In genomic region chr15:41890050-41890690, GRCh38 we compare ENCODE assay signal across 22 cellular contexts.
"Had no signal": no experiment of that assay in that cellular context is flagged by ENCODE, and none has a peak within 500 bp of the region (broad histone marks: within the 10 kb centered on the region; RNA-seq: fewer than 3 reads in every experiment).

No MANE protein-coding gene starts in this region.

- H3K79me2 ChIP-seq: hepatocyte, parathyroid adenoma had no signal

- H3K27me3 Mint-ChIP-seq: activated CD4-positive, alpha-beta T cell treated with anti-CD3 and anti-CD28 coated beads, Interleukin-2, amount 10 ng/mL, durations not matched to agents 7 days and 5 days; activated naive CD8-positive, alpha-beta T cell; natural killer cell treated with Interleukin-12 subunit alpha and Interleukin-12 subunit beta and Interleukin-15 and Interleukin-18, amount 100 ng/mL, for 72 hours had no signal

- H2AFZ ChIP-seq: hepatocyte, parathyroid adenoma had no signal

- H3K36me3 ChIP-seq: left ventricle myocardium inferior, stomach, suprapubic skin had no signal

- H3K9me3 Mint-ChIP-seq: mesothelial cell of epicardium; natural killer cell treated with Interleukin-12 subunit alpha and Interleukin-12 subunit beta and Interleukin-15 and Interleukin-18, amount 100 ng/mL, for 72 hours; T-helper 2 cell treated with Interferon-gamma antibody and Interleukin-4, amounts not matched to agents 5 μg/mL and 100 μg/mL, for 36 hours had no signal

- H3K27ac Mint-ChIP-seq: activated naive CD8-positive, alpha-beta T cell; mesothelial cell of epicardium; T-helper 2 cell treated with Interferon-gamma antibody and Interleukin-4, amounts not matched to agents 5 μg/mL and 100 μg/mL, for 36 hours had no signal

- H3K4me1 ChIP-seq: parathyroid adenoma had no signal

- H3K36me3 Mint-ChIP-seq: mesothelial cell of epicardium; natural killer cell treated with Interleukin-12 subunit alpha and Interleukin-12 subunit beta and Interleukin-15 and Interleukin-18, amount 100 ng/mL, for 72 hours had no signal

- H3K27ac ChIP-seq: foreskin keratinocyte, hepatocyte, left ventricle myocardium inferior, parathyroid adenoma, stomach, suprapubic skin, VCaP had no signal

- H3K4me3 Mint-ChIP-seq: activated CD4-positive, alpha-beta T cell treated with anti-CD3 and anti-CD28 coated beads, Interleukin-2, amount 10 ng/mL, durations not matched to agents 7 days and 5 days; activated naive CD8-positive, alpha-beta T cell; mesothelial cell of epicardium; natural killer cell treated with Interleukin-12 subunit alpha and Interleukin-12 subunit beta and Interleukin-15 and Interleukin-18, amount 100 ng/mL, for 72 hours; T-helper 2 cell treated with Interferon-gamma antibody and Interleukin-4, amounts not matched to agents 5 μg/mL and 100 μg/mL, for 36 hours had no signal

- H3K27me3 ChIP-seq: foreskin keratinocyte, hepatocyte, stomach, suprapubic skin, tibial nerve had no signal

- H3K4me3 ChIP-seq: hepatocyte, left ventricle myocardium inferior, stomach, suprapubic skin, tibial nerve had no signal

- DNase-seq: activated CD4-positive, alpha-beta T cell treated with anti-CD3 and anti-CD28 coated beads, Interleukin-2, amount 10 ng/mL, durations not matched to agents 7 days and 5 days; activated T-cell treated with anti-CD3 and anti-CD28 coated beads, Interleukin-2, amount 50 U/mL, for 1 hour; amniotic stem cell; effector CD4-positive, alpha-beta T cell; foreskin keratinocyte; glutamatergic neuron; kidney glomerular epithelial cell; left ventricle myocardium inferior; stimulated activated CD4-positive, alpha-beta T cell treated with anti-CD3 and anti-CD28 coated beads, Interleukin-12 subunit alpha, Interleukin-12 subunit beta, amount 100 ng/mL, for 4 hours; stimulated activated CD4-positive, alpha-beta T cell treated with anti-CD3 and anti-CD28 coated beads, Interleukin-4, amount 100 ng/mL, for 4 hours; stomach had no signal

- ATAC-seq: activated CD4-positive, CD25-positive, alpha-beta regulatory T cell treated with anti-CD3 and anti-CD28 coated beads, Interleukin-2, amount 50 U/mL, for 24 hours; foreskin keratinocyte; natural killer cell treated with Interleukin-12 subunit alpha and Interleukin-12 subunit beta and Interleukin-15 and Interleukin-18, amount 100 ng/mL, for 72 hours; right cardiac atrium had no signal

- H3K9me3 ChIP-seq: left ventricle myocardium inferior, stomach, suprapubic skin, tibial nerve had no signal

- H3K4me2 ChIP-seq: hepatocyte had no signal
